ENCODE assay signal across 3 cellular contexts in the genomic region with DNA sequence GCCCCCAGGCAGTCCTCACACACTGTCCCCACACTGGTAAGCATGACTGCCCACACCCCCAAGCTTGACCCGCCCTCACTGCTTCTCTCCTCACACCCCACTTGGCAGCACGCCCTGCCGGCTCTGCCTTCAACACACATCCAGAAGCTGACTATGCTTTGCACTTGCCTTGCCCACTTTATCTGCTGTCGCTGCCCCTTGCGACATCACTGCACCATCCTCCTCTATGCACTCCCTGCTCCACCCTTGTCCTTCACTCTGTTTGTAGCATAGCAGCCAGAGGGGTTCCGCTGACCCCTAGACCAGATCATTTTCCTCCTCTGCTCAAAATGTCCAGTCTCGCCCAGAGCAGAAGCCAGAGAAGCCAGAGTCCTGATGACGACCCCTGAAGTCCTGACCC.
TF ChIP-seq lines count a peak whose summit lies in the region.

No MANE protein-coding gene starts in this region.

TF ChIP-seq in HepG2, 621 proteins besides CTCF, POLR2A, EP300 and RAD21:
- TF ChIP-seq ZNF44 (CRISPR knock-in tag; IDR thresholded peaks at IDR 0.05) = no peak
- TF ChIP-seq CEBPB (IDR thresholded peaks at IDR 0.05; ENCODE audit: borderline replicate concordance, low read depth, low read length) = peak; percentile 46; the same call in 1 of the 2 replicates

TF ChIP-seq in SK-N-SH treated with all-trans-retinoic acid at 6 μM for 48 hours, 23 proteins besides CTCF, POLR2A, EP300 and RAD21:
- no peak for TF ChIP-seq GLIS3 (CRISPR knock-in tag; IDR thresholded peaks at IDR 0.05)
- no peak for TF ChIP-seq RARB (CRISPR knock-in tag; IDR thresholded peaks at IDR 0.05)
- no peak for TF ChIP-seq PPARA (CRISPR knock-in tag; IDR thresholded peaks at IDR 0.05; ENCODE audit: borderline replicate concordance)
- TF ChIP-seq ISL1 (CRISPR knock-in tag; IDR thresholded peaks at IDR 0.05) = no peak
- no peak for TF ChIP-seq ZC3H10 (CRISPR knock-in tag; IDR thresholded peaks at IDR 0.05)
- TF ChIP-seq, protein P1, sequence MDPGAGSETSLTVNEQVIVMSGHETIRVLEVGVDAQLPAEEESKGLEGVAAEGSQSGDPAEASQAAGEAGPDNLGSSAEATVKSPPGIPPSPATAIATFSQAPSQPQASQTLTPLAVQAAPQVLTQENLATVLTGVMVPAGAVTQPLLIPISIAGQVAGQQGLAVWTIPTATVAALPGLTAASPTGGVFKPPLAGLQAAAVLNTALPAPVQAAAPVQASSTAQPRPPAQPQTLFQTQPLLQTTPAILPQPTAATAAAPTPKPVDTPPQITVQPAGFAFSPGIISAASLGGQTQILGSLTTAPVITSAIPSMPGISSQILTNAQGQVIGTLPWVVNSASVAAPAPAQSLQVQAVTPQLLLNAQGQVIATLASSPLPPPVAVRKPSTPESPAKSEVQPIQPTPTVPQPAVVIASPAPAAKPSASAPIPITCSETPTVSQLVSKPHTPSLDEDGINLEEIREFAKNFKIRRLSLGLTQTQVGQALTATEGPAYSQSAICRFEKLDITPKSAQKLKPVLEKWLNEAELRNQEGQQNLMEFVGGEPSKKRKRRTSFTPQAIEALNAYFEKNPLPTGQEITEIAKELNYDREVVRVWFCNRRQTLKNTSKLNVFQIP (CRISPR knock-in tag; IDR thresholded peaks at IDR 0.05; ENCODE audit: borderline replicate concordance, low read depth) = no peak
- TF ChIP-seq, protein P2, sequence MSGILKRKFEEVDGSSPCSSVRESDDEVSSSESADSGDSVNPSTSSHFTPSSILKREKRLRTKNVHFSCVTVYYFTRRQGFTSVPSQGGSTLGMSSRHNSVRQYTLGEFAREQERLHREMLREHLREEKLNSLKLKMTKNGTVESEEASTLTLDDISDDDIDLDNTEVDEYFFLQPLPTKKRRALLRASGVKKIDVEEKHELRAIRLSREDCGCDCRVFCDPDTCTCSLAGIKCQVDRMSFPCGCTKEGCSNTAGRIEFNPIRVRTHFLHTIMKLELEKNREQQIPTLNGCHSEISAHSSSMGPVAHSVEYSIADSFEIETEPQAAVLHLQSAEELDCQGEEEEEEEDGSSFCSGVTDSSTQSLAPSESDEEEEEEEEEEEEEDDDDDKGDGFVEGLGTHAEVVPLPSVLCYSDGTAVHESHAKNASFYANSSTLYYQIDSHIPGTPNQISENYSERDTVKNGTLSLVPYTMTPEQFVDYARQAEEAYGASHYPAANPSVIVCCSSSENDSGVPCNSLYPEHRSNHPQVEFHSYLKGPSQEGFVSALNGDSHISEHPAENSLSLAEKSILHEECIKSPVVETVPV (CRISPR knock-in tag; IDR thresholded peaks at IDR 0.05) = no peak
- no peak for TF ChIP-seq TCF4 (CRISPR knock-in tag; IDR thresholded peaks at IDR 0.05; ENCODE audit: borderline replicate concordance)
- TF ChIP-seq SNAI2 (CRISPR knock-in tag; IDR thresholded peaks at IDR 0.05) = no peak
- no peak for TF ChIP-seq ZNF70 (CRISPR knock-in tag; IDR thresholded peaks at IDR 0.05)
- TF ChIP-seq OSR1 (CRISPR knock-in tag; IDR thresholded peaks at IDR 0.05) = no peak
- TF ChIP-seq ZNF565 (CRISPR knock-in tag; conservative IDR thresholded peaks at IDR 0.05; ENCODE audit: low read depth) = no peak
- no peak for TF ChIP-seq ZFP30 (CRISPR knock-in tag; IDR thresholded peaks at IDR 0.05)
- TF ChIP-seq ESRRG (CRISPR knock-in tag; IDR thresholded peaks at IDR 0.05) = no peak
- TF ChIP-seq TOX (CRISPR knock-in tag; IDR thresholded peaks at IDR 0.05; ENCODE audit: borderline replicate concordance) = no peak
- no peak for TF ChIP-seq ZNF8 (CRISPR knock-in tag; IDR thresholded peaks at IDR 0.05)
- TF ChIP-seq, protein P3, sequence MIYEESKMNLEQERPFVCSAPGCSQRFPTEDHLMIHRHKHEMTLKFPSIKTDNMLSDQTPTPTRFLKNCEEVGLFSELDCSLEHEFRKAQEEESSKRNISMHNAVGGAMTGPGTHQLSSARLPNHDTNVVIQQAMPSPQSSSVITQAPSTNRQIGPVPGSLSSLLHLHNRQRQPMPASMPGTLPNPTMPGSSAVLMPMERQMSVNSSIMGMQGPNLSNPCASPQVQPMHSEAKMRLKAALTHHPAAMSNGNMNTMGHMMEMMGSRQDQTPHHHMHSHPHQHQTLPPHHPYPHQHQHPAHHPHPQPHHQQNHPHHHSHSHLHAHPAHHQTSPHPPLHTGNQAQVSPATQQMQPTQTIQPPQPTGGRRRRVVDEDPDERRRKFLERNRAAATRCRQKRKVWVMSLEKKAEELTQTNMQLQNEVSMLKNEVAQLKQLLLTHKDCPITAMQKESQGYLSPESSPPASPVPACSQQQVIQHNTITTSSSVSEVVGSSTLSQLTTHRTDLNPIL (CRISPR knock-in tag; IDR thresholded peaks at IDR 0.05; ENCODE audit: low read depth) = no peak
- no peak for TF ChIP-seq CSDC2 (CRISPR knock-in tag; IDR thresholded peaks at IDR 0.05)

TF ChIP-seq in HEK293T, 16 proteins besides CTCF, POLR2A, EP300 and RAD21:
- no peak for TF ChIP-seq TARDBP (IDR thresholded peaks at IDR 0.05)
